In genomic region chr7:54773472-54774399, GRCh38 we compare ENCODE assay signal across 8 cellular contexts. TPM values are rescaled to one million over a fixed set of nuclear protein-coding genes. Genes with fewer than 3 reads are reported as not detected.
A peak's percentile ranks its signal among the peaks of the same experiment; 100 is the strongest.
DNase-seq lines count a peak whose midpoint lies in the region; ATAC-seq and TF ChIP-seq lines count a peak whose summit lies in the region.

No MANE protein-coding gene starts in this region.

- H3K4me3 ChIP-seq in mucosa of rectum (ENCODE audit: low read length in 2 of 2): peak overlapping the region; percentile 68 to 80

- H3K36me3 Mint-ChIP-seq in endothelial cell (ENCODE audit: low read depth, unreplicated experiment): no peaks in the 10 kb centered on the region

- no peak overlapping the region for H3K4me3 Mint-ChIP-seq in endothelial cell (ENCODE audit: unreplicated experiment)

- ATAC-seq in GM19438 (IDR thresholded peaks at IDR 0.05; ENCODE audit: low read depth, unreplicated experiment): peak; percentile 98

- H3K36me3 ChIP-seq in mucosa of rectum (ENCODE audit: control insufficient read depth in 2 of 2, insufficient read depth in 2 of 2, low read length in 2 of 2): no peaks in the 10 kb centered on the region

- no peaks in the 10 kb centered on the region for H3K27me3 Mint-ChIP-seq in endothelial cell (ENCODE audit: unreplicated experiment)

- H3K27ac ChIP-seq in C4-2B: peak overlapping the region; percentile 6
- H3K27ac ChIP-seq in mucosa of rectum (ENCODE audit: low read depth in 2 of 2, low read length in 2 of 2): peak overlapping the region in 1 of 2 donors; percentile 2

- H3K9me3 ChIP-seq in mucosa of rectum (ENCODE audit: control insufficient read depth in 2 of 2, low read length in 2 of 2): no peaks in the 10 kb centered on the region

- peak overlapping the region; percentile 29 to 63 for H3K9ac ChIP-seq in mucosa of rectum (ENCODE audit: low read depth in 1 of 2, low read length in 2 of 2)

- no peak overlapping the region for H3K27ac Mint-ChIP-seq in endothelial cell (ENCODE audit: unreplicated experiment)

- DNase-seq in HS-27A (ENCODE audit: low read depth) (peak; percentile 35), NCI-H82 (lab: John Stamatoyannopoulos, UW) (peak; percentile 90), endothelial cell (ENCODE audit: low spot score) (peak; percentile 87)
- DNase-seq in activated CD8-positive, alpha-beta memory T cell treated with anti-CD3 and anti-CD28 coated beads, Interleukin-2, amount 50 U/mL, for 1 hour (ENCODE audit: extremely low read depth): peak; percentile 17
- DNase-seq in stimulated activated CD8-positive, alpha-beta memory T cell treated with anti-CD3 and anti-CD28 coated beads, Interleukin-4, amount 100 ng/mL, for 48 hours: peak; percentile 81

- H3K27me3 ChIP-seq in mucosa of rectum (ENCODE audit: control insufficient read depth in 2 of 2, insufficient read depth in 2 of 2, low read length in 2 of 2): no peaks in the 10 kb centered on the region

- peaks cover 4% of the 10 kb centered on the region for H3K4me1 Mint-ChIP-seq in endothelial cell (ENCODE audit: unreplicated experiment)

- no peaks in the 10 kb centered on the region for H3K4me1 ChIP-seq in mucosa of rectum (ENCODE audit: control insufficient read depth in 2 of 2, insufficient read depth in 2 of 2, low read length in 2 of 2)

- TF ChIP-seq CTCF in C4-2B (conservative IDR thresholded peaks at IDR 0.05) (peak; percentile 94), endothelial cell (IDR thresholded peaks at IDR 0.05; ENCODE audit: unreplicated experiment) (peak; percentile 72)

- no peaks in the 10 kb centered on the region for H3K9me3 Mint-ChIP-seq in endothelial cell (ENCODE audit: unreplicated experiment)

RNA-seq across cellular contexts. Expression of gene SEC61G, which starts 14.7 kb away (rescaled TPM):
- 129 TPM for total RNA-seq in endothelial cell (ENCODE audit: unreplicated experiment)

Comparison
In these comparisons a context has a peak if more than half of its experiments do, and no peak if none do; other contexts are left out.
1. DNase-seq: peak in every context shown above with its lines; median percentile 90 in NCI-H82; 87 in endothelial cell; 81 in stimulated activated CD8-positive, alpha-beta memory T cell treated with anti-CD3 and anti-CD28 coated beads, Interleukin-4, amount 100 ng/mL, for 48 hours; 35 in HS-27A; 17 in activated CD8-positive, alpha-beta memory T cell treated with anti-CD3 and anti-CD28 coated beads, Interleukin-2, amount 50 U/mL, for 1 hour.